ENCODE assay signal across 14 cellular contexts in the genomic region with DNA sequence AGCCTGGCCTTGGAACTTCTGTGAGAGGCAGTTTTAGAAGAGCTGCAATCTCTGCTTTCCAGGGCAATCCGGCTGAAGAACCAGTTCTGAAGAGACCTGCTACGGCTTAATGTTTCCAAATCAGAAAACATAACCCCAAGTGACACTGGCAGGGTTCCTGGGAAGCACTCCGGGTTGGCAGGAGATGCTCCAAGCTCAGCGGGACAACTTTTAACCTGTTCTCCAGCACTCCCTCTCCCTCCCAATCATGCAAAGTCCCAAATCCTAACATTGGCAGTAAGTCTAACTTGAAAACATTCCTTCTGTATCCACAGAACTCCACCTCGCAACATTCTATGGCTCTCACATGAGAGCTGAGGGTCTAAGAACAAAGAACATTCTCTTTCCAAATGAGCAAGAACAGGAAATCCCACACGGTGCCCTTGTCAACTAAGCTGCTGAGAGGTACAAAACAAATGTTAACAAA. TPM values are rescaled to one million over a fixed set of nuclear protein-coding genes. Genes with fewer than 3 reads are reported as not detected.
A peak's percentile ranks its signal among the peaks of the same experiment; 100 is the strongest.
DNase-seq lines count a peak whose midpoint lies in the region; ATAC-seq and TF ChIP-seq lines count a peak whose summit lies in the region.
"Had no signal": no experiment of that assay in that cellular context is flagged by ENCODE, and none has a peak within 500 bp of the region (broad histone marks: within the 10 kb centered on the region; RNA-seq: fewer than 3 reads in every experiment).

No MANE protein-coding gene starts in this region.

- peaks cover 30% of the 10 kb centered on the region for H3K36me3 ChIP-seq in A673 (ENCODE audit: insufficient read depth, low read length, poor library complexity, severe bottlenecking)
- peaks cover 0 to 88% (median 55%) of the 10 kb centered on the region in 9 donors for H3K36me3 ChIP-seq in heart left ventricle
- H3K36me3 ChIP-seq in osteoblast (ENCODE audit: insufficient read depth, low read length), result peaks cover 48% of the 10 kb centered on the region

- TF ChIP-seq CTCF in A673 (conservative IDR thresholded peaks at IDR 0.05; ENCODE audit: low read depth, low read length), result no peak
- TF ChIP-seq CTCF in heart left ventricle (IDR thresholded peaks at IDR 0.05), result no peak
- TF ChIP-seq CTCF in osteoblast (IDR thresholded peaks at IDR 0.05; ENCODE audit: extremely low read depth, low read depth, low read length), result no peak
- no peak for TF ChIP-seq CTCF in lower leg skin (IDR thresholded peaks at IDR 0.05)

- POLR2A ChIA-PET in A673 (lab: Charles Lee; ENCODE audit: low non-redundant PET), result no interaction called here
- POLR2A ChIA-PET in activated CD8-positive, alpha-beta T cell treated with anti-CD3 and anti-CD28 coated beads, Interleukin-2, amount 10 ng/mL, durations not matched to agents 7 days and 5 days (lab: Charles Lee), result no interaction called here

- H3K36me3 Mint-ChIP-seq in activated CD8-positive, alpha-beta T cell treated with anti-CD3 and anti-CD28 coated beads, Interleukin-2, amount 10 ng/mL, durations not matched to agents 7 days and 5 days (ENCODE audit: low read depth), result peaks cover 51% of the 10 kb centered on the region
- peaks cover 9 to 43% (median 21%) of the 10 kb centered on the region in 3 donors for H3K36me3 Mint-ChIP-seq in immature natural killer cell

- no peaks in the 10 kb centered on the region for H4K20me1 ChIP-seq in osteoblast (ENCODE audit: insufficient read depth, low read length)

- H3K9me3 Mint-ChIP-seq in activated CD8-positive, alpha-beta T cell treated with anti-CD3 and anti-CD28 coated beads, Interleukin-2, amount 10 ng/mL, durations not matched to agents 7 days and 5 days (ENCODE audit: insufficient read depth), result no peaks in the 10 kb centered on the region
- H3K9me3 Mint-ChIP-seq in immature natural killer cell, result no peaks in the 10 kb centered on the region

- no peak overlapping the region for H3K4me2 ChIP-seq in osteoblast (ENCODE audit: insufficient read depth, low read length)
- H3K4me2 ChIP-seq: smooth muscle cell had no signal

- H3K4me1 Mint-ChIP-seq in activated CD8-positive, alpha-beta T cell treated with anti-CD3 and anti-CD28 coated beads, Interleukin-2, amount 10 ng/mL, durations not matched to agents 7 days and 5 days (ENCODE audit: low read depth), result peaks cover 4% of the 10 kb centered on the region
- peaks cover 14 to 19% of the 10 kb centered on the region in 2 donors for H3K4me1 Mint-ChIP-seq in immature natural killer cell

- DNase-seq in A673 (ENCODE audit: low spot score) (peak; percentile 95), heart left ventricle (peak in 1 of 5 donors; percentile 33), osteoblast (ENCODE audit: insufficient read length, low spot score, missing footprints) (no peak), lower leg skin (ENCODE audit: low spot score in 2 of 2) (no peak), putamen (ENCODE audit: low spot score) (no peak), LoVo (ENCODE audit: low spot score) (no peak), immature natural killer cell (no peak)
- peak; percentile 9 for DNase-seq in activated CD8-positive, alpha-beta T cell treated with anti-CD3 and anti-CD28 coated beads, Interleukin-2, amount 10 ng/mL, durations not matched to agents 7 days and 5 days
- DNase-seq: amygdala, NCI-H1694, T-helper 2 cell had no signal

- intact Hi-C loops in A673 (cut with micrococcal nuclease; ENCODE audit: unreplicated experiment) (no loop called here), heart left ventricle (cut with DNase I) (no loop called here), lower leg skin (cut with DNase I; ENCODE audit: low total_unique reads) (no loop called here)

- no peak overlapping the region for H3K4me3 Mint-ChIP-seq in activated CD8-positive, alpha-beta T cell treated with anti-CD3 and anti-CD28 coated beads, Interleukin-2, amount 10 ng/mL, durations not matched to agents 7 days and 5 days
- no peak overlapping the region for H3K4me3 Mint-ChIP-seq in immature natural killer cell

- peak overlapping the region; percentile 85 for H3K27ac ChIP-seq in A673 (ENCODE audit: low read depth, low read length, poor library complexity, severe bottlenecking)
- H3K27ac ChIP-seq in heart left ventricle, result peak overlapping the region in 6 of 12 donors; percentile 4 to 50 (median 36)
- H3K27ac ChIP-seq in osteoblast (ENCODE audit: low read depth, low read length), result peak overlapping the region; percentile 42

- TF ChIP-seq POLR2A in heart left ventricle (IDR thresholded peaks at IDR 0.05) (no peak), lower leg skin (IDR thresholded peaks at IDR 0.05) (no peak)

- H3K27ac Mint-ChIP-seq in activated CD8-positive, alpha-beta T cell treated with anti-CD3 and anti-CD28 coated beads, Interleukin-2, amount 10 ng/mL, durations not matched to agents 7 days and 5 days, result no peak overlapping the region
- H3K27ac Mint-ChIP-seq in immature natural killer cell, result peak overlapping the region in 1 of 6 donors; percentile 39

- no peak overlapping the region for H2AFZ ChIP-seq in osteoblast (ENCODE audit: low read length)

- H3K4me1 ChIP-seq in A673 (ENCODE audit: insufficient read depth, low read length, poor library complexity, severe bottlenecking) (peaks cover 60% of the 10 kb centered on the region), heart left ventricle (peaks cover 0 to 41% (median 20%) of the 10 kb centered on the region in 12 donors), osteoblast (ENCODE audit: insufficient read depth, low read length) (peaks cover 9% of the 10 kb centered on the region)

- H3K79me2 ChIP-seq in osteoblast (ENCODE audit: insufficient read depth, low read length), result peaks cover 2% of the 10 kb centered on the region

- H3K9me3 ChIP-seq in A673 (ENCODE audit: low read depth, low read length, poor library complexity, severe bottlenecking) (no peaks in the 10 kb centered on the region), heart left ventricle (no peaks in the 10 kb centered on the region), osteoblast (ENCODE audit: low read depth, low read length) (no peaks in the 10 kb centered on the region)

- CTCF ChIA-PET in A673 (lab: Charles Lee), result no interaction called here
- CTCF ChIA-PET in activated CD8-positive, alpha-beta T cell treated with anti-CD3 and anti-CD28 coated beads, Interleukin-2, amount 10 ng/mL, durations not matched to agents 7 days and 5 days (lab: Charles Lee), result interaction anchor here (1.2 kb wide), 1 partner anchor 31 kb away, joined by 7 read pairs; no protein-coding TSS in a partner anchor

- WGBS in heart left ventricle, 4 donors, result 9 to 21% (median 13%) methylated on average over 6 of the region's 6 CpGs
- WGBS in lower leg skin, 2 donors, result 13 to 31% methylated on average over 6 of the region's 6 CpGs

- ATAC-seq in activated CD8-positive, alpha-beta T cell treated with anti-CD3 and anti-CD28 coated beads, Interleukin-2, amount 10 ng/mL, durations not matched to agents 7 days and 5 days, result no peak
- ATAC-seq in heart left ventricle, result peak; percentile 27 to 65 (median 60)
- ATAC-seq: esophagus mucosa had no signal

- H3K27me3 Mint-ChIP-seq in activated CD8-positive, alpha-beta T cell treated with anti-CD3 and anti-CD28 coated beads, Interleukin-2, amount 10 ng/mL, durations not matched to agents 7 days and 5 days (ENCODE audit: low read depth), result no peaks in the 10 kb centered on the region
- H3K27me3 Mint-ChIP-seq in immature natural killer cell (ENCODE audit: low read depth in 3 of 3), result peaks cover 0 to 4% (median 0%) of the 10 kb centered on the region in 3 donors

- H3K27me3 ChIP-seq in A673 (replicated peaks; ENCODE audit: insufficient read depth, low read depth, low read length, poor library complexity) (no peaks in the 10 kb centered on the region), heart left ventricle (no peaks in the 10 kb centered on the region), osteoblast (ENCODE audit: insufficient read depth, low read length) (no peaks in the 10 kb centered on the region)

- BruUV-seq in A673 (replicated peaks; lab: Mats Ljungman, UMichigan), result no TSS peak

- H3K4me3 ChIP-seq in A673 (ENCODE audit: low read depth, low read length, poor library complexity, severe bottlenecking) (no peak overlapping the region), heart left ventricle (no peak overlapping the region), osteoblast (ENCODE audit: insufficient read depth, low read length) (no peak overlapping the region), lower leg skin (ENCODE audit: low read depth, poor library complexity, severe bottlenecking) (no peak overlapping the region)
- H3K4me3 ChIP-seq: smooth muscle cell had no signal

RNA-seq across cellular contexts. Expression of gene MN1, which starts 48.5 kb away (rescaled TPM):
- total RNA-seq in A673 (2021) (8.4 and 10.3 TPM in 2 replicates), heart left ventricle (10 to 100 TPM in 1 of 9 donors, 1 to 10 TPM in 8; 4.2 to 10.3 (median 5.5) TPM), osteoblast (4.7 and 6.2 TPM in 2 replicates), lower leg skin (1 to 10 TPM; 1.7 to 7.0 (median 2.4) TPM)
- under 1 TPM; 0.11 to 0.13 TPM for total RNA-seq in activated CD8-positive, alpha-beta T cell treated with anti-CD3 and anti-CD28 coated beads, Interleukin-2, amount 10 ng/mL, durations not matched to agents 7 days and 5 days
- polyA plus RNA-seq in heart left ventricle (1 to 10 TPM; 1.7 to 3.9 TPM), immature natural killer cell (under 1 TPM in 2 of 3 donors, not detected in 1; 0.03 to 0.14 TPM)
- total RNA-seq: HT-29 had no signal

Comparison
In these comparisons a context has a peak if more than half of its experiments do, and no peak if none do; other contexts are left out.
1. DNase-seq: peak in A673 (single experiment) and activated CD8-positive, alpha-beta T cell treated with anti-CD3 and anti-CD28 coated beads, Interleukin-2, amount 10 ng/mL, durations not matched to agents 7 days and 5 days (single experiment); none in osteoblast (single experiment), lower leg skin (0 of 2), putamen (single experiment), LoVo (single experiment) and immature natural killer cell (0 of 3).